ENCODE assay signal across 9 cellular contexts in the genomic region with DNA sequence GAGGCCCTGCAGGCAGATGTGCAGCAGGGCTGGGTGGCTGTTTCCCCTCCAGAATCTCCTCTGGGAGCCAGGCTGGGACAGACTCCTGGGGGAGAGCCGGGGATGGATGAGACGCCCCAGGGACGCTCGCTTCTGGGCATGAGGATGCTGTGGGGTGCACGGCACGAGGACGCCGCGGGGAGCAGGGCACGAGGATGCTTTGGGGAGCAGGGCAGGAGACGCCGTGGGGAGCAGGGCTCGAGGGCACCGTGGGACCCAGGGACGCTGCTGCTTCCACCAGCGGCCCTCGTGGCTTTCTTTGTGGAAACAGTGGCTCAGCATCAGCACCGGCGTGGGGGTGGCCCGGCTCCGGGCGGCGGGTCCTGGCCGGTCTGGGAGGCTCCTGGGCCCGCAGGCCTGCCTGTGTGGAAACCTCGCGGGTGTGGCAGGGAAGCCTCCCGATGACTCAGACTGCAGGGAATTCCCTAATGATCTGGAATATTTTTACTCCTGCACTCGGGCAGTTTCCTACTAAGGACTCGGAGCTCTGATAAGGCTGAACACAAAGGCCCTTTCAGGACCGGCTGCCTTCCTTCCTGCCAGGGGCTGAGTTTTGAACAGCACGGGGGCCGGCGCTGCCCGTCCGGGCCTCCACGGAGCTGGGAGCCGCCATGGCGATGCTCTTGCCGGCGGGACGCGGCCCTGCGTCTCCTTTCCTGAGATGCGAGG.
DNase-seq lines count a peak whose midpoint lies in the region; ATAC-seq and TF ChIP-seq lines count a peak whose summit lies in the region.
"Had no signal": no experiment of that assay in that cellular context is flagged by ENCODE, and none has a peak within 500 bp of the region (broad histone marks: within the 10 kb centered on the region; RNA-seq: fewer than 3 reads in every experiment).

No MANE protein-coding gene starts in this region.

- in situ Hi-C loops in gastrocnemius medialis (cut with MboI; ENCODE audit: low sequenced_read_pairs in 4 of 4): no loop called here

- TF ChIP-seq CTCF in right atrium auricular region (IDR thresholded peaks at IDR 0.05): no peak
- TF ChIP-seq CTCF in gastrocnemius medialis (IDR thresholded peaks at IDR 0.05 in 4 of 5, conservative IDR thresholded peaks at IDR 0.05 in 1 of 5): no peak

- DNase-seq in EH (ENCODE audit: low read depth) (peak; percentile 88), amniotic stem cell (lab: John Stamatoyannopoulos, UW) (peak; percentile 83), right atrium auricular region (ENCODE audit: low spot score) (peak; percentile 89), gastrocnemius medialis (peak in 1 of 2 donors; percentile 56), DMS53 (lab: John Stamatoyannopoulos, UW) (no peak), D341Med (ENCODE audit: low spot score) (no peak), OCI-M1 (lab: John Stamatoyannopoulos, UW) (no peak)
- DNase-seq: activated naive CD4-positive, alpha-beta T cell treated with anti-CD3 and anti-CD28 coated beads, Interleukin-2, amount 50 U/mL, for 16 hours had no signal

- intact Hi-C loops in gastrocnemius medialis (cut with DNase I; ENCODE audit: low total_unique reads): no loop called here

- H3K4me1 ChIP-seq in right atrium auricular region: peaks cover 0 to 46% of the 10 kb centered on the region in 2 donors
- H3K4me1 ChIP-seq in gastrocnemius medialis: peaks cover 11 to 19% of the 10 kb centered on the region in 2 donors

- ATAC-seq in gastrocnemius medialis (peak; percentile 74), GM19328 (IDR thresholded peaks at IDR 0.05; ENCODE audit: unreplicated experiment) (no peak)

- H3K36me3 ChIP-seq in right atrium auricular region: peaks cover 29% of the 10 kb centered on the region
- peaks cover 0 to 33% of the 10 kb centered on the region in 2 donors for H3K36me3 ChIP-seq in gastrocnemius medialis

- H3K27ac ChIP-seq in right atrium auricular region (peak overlapping the region; percentile 73 to 80), gastrocnemius medialis (peak overlapping the region; percentile 45 to 79 (median 78))

- peak overlapping the region in 1 of 2 donors; percentile 31 for H3K4me3 ChIP-seq in right atrium auricular region
- H3K4me3 ChIP-seq in gastrocnemius medialis: peak overlapping the region in 2 of 4 donors; percentile 11

- no peaks in the 10 kb centered on the region for H3K27me3 ChIP-seq in right atrium auricular region
- no peaks in the 10 kb centered on the region for H3K27me3 ChIP-seq in gastrocnemius medialis

- H3K9me3 ChIP-seq in right atrium auricular region (no peaks in the 10 kb centered on the region), gastrocnemius medialis (no peaks in the 10 kb centered on the region)

- no peak for TF ChIP-seq POLR2A in gastrocnemius medialis (IDR thresholded peaks at IDR 0.05)

Comparison
In these comparisons a context has a peak if more than half of its experiments do, and no peak if none do; other contexts are left out.
1. DNase-seq: peak in EH (single experiment), amniotic stem cell (single experiment) and right atrium auricular region (single experiment); none in DMS53 (single experiment), D341Med (single experiment) and OCI-M1 (single experiment).